Comparison of ENCODE assay signal across 11 cellular contexts in genomic region chr1:167723707-167724323, GRCh38. TPM values are rescaled to one million over a fixed set of nuclear protein-coding genes. Genes with fewer than 3 reads are reported as not detected.
A peak's percentile ranks its signal among the peaks of the same experiment; 100 is the strongest.
DNase-seq lines count a peak whose midpoint lies in the region; ATAC-seq and TF ChIP-seq lines count a peak whose summit lies in the region.
"Had no signal": no experiment of that assay in that cellular context is flagged by ENCODE, and none has a peak within 500 bp of the region (broad histone marks: within the 10 kb centered on the region; RNA-seq: fewer than 3 reads in every experiment).

No MANE protein-coding gene starts in this region.

- H3F3A ChIP-seq in SU-DHL-6 (ENCODE audit: insufficient read depth), result no peaks in the 10 kb centered on the region

- POLR2A ChIA-PET in activated CD8-positive, alpha-beta T cell treated with anti-CD3 and anti-CD28 coated beads for 36 hours (lab: Charles Lee), result interaction anchor here (1.2 kb wide), 1 partner anchor 9 kb away, joined by 6 read pairs; no protein-coding TSS in a partner anchor
- POLR2A ChIA-PET in activated CD8-positive, alpha-beta T cell treated with anti-CD3 and anti-CD28 coated beads, Interleukin-2, amount 10 ng/mL, durations not matched to agents 7 days and 5 days (lab: Charles Lee), result interaction anchor here (1.0 kb wide), 1 partner anchor 9 kb away, joined by 3 read pairs; no protein-coding TSS in a partner anchor

- no peak overlapping the region for H2AFZ ChIP-seq in SU-DHL-6 (ENCODE audit: low read depth, low read length, severe bottlenecking)

- ATAC-seq in activated CD8-positive, alpha-beta T cell treated with anti-CD3 and anti-CD28 coated beads for 36 hours, result no peak
- no peak for ATAC-seq in activated CD8-positive, alpha-beta T cell treated with anti-CD3 and anti-CD28 coated beads, Interleukin-2, amount 10 ng/mL, durations not matched to agents 7 days and 5 days
- ATAC-seq in HG03354 (IDR thresholded peaks at IDR 0.05; ENCODE audit: poor library complexity, severe bottlenecking, unreplicated experiment), result no peak

- no peaks in the 10 kb centered on the region for H3K27me3 Mint-ChIP-seq in activated CD8-positive, alpha-beta T cell treated with anti-CD3 and anti-CD28 coated beads for 36 hours
- no peaks in the 10 kb centered on the region for H3K27me3 Mint-ChIP-seq in activated CD8-positive, alpha-beta T cell treated with anti-CD3 and anti-CD28 coated beads, Interleukin-2, amount 10 ng/mL, durations not matched to agents 7 days and 5 days (ENCODE audit: low read depth)

- H3K4me1 Mint-ChIP-seq in activated CD8-positive, alpha-beta T cell treated with anti-CD3 and anti-CD28 coated beads for 36 hours (ENCODE audit: low read depth), result peaks cover 42% of the 10 kb centered on the region
- H3K4me1 Mint-ChIP-seq in activated CD8-positive, alpha-beta T cell treated with anti-CD3 and anti-CD28 coated beads, Interleukin-2, amount 10 ng/mL, durations not matched to agents 7 days and 5 days (ENCODE audit: low read depth), result peaks cover 38% of the 10 kb centered on the region

- peak overlapping the region; percentile 88 for H3K4me2 ChIP-seq in SU-DHL-6 (ENCODE audit: low read depth, low read length, poor library complexity, severe bottlenecking)

- DNase-seq in activated CD8-positive, alpha-beta T cell treated with anti-CD3 and anti-CD28 coated beads for 36 hours, result no peak
- DNase-seq in activated CD8-positive, alpha-beta T cell treated with anti-CD3 and anti-CD28 coated beads, Interleukin-2, amount 10 ng/mL, durations not matched to agents 7 days and 5 days, result no peak
- DNase-seq in fibroblast of the aortic adventitia (ENCODE audit: low read depth) (no peak), ACHN (no peak), NCI-H446 (lab: John Stamatoyannopoulos, UW) (no peak)
- DNase-seq: activated T-cell treated with anti-CD3 and anti-CD28 coated beads, Interleukin-2, amount 50 U/mL, for 1 hour; SJCRH30 had no signal

- H3K27ac ChIP-seq in SU-DHL-6 (ENCODE audit: low read depth, low read length), result no peak overlapping the region
- H3K27ac ChIP-seq in stomach smooth muscle (ENCODE audit: low read length), result no peak overlapping the region
- H3K27ac ChIP-seq: C4-2B, SJCRH30 had no signal

- CTCF ChIA-PET in activated CD8-positive, alpha-beta T cell treated with anti-CD3 and anti-CD28 coated beads for 36 hours (lab: Charles Lee), result interaction anchor here (1.0 to 1.4 kb wide), 3 partner anchors 9 to 358 kb away, joined by 3 read pairs; no protein-coding TSS in a partner anchor
- CTCF ChIA-PET in activated CD8-positive, alpha-beta T cell treated with anti-CD3 and anti-CD28 coated beads, Interleukin-2, amount 10 ng/mL, durations not matched to agents 7 days and 5 days (lab: Charles Lee), result interaction anchor here (0.9 to 2.6 kb wide), 3 partner anchors 9 to 358 kb away, joined by 3 to 14 read pairs (median 4); no protein-coding TSS in a partner anchor

- H3K36me3 Mint-ChIP-seq in activated CD8-positive, alpha-beta T cell treated with anti-CD3 and anti-CD28 coated beads for 36 hours (ENCODE audit: low read depth), result peaks cover 8% of the 10 kb centered on the region
- H3K36me3 Mint-ChIP-seq in activated CD8-positive, alpha-beta T cell treated with anti-CD3 and anti-CD28 coated beads, Interleukin-2, amount 10 ng/mL, durations not matched to agents 7 days and 5 days (ENCODE audit: low read depth), result peaks cover 5% of the 10 kb centered on the region

- H3K9me3 ChIP-seq in SU-DHL-6 (ENCODE audit: insufficient read depth, low read length) (no peaks in the 10 kb centered on the region), stomach smooth muscle (ENCODE audit: control insufficient read depth in 2 of 2, low read length in 2 of 2) (no peaks in the 10 kb centered on the region)
- H3K9me3 ChIP-seq: SJCRH30 had no signal

- TF ChIP-seq CTCF in activated CD8-positive, alpha-beta T cell treated with anti-CD3 and anti-CD28 coated beads for 36 hours (IDR thresholded peaks at IDR 0.05), result no peak
- TF ChIP-seq CTCF in SU-DHL-6 (IDR thresholded peaks at IDR 0.05; ENCODE audit: insufficient read depth, low read length, poor library complexity, severe bottlenecking) (no peak), fibroblast of the aortic adventitia (IDR thresholded peaks at IDR 0.05; ENCODE audit: insufficient read depth, low read length) (no peak)

- no peaks in the 10 kb centered on the region for H3K27me3 ChIP-seq in SU-DHL-6 (ENCODE audit: low read length)
- no peaks in the 10 kb centered on the region for H3K27me3 ChIP-seq in stomach smooth muscle (ENCODE audit: control insufficient read depth in 1 of 2, insufficient read depth in 2 of 2, low read length in 2 of 2)
- H3K27me3 ChIP-seq: SJCRH30 had no signal

- H3K4me1 ChIP-seq in stomach smooth muscle (ENCODE audit: control insufficient read depth, insufficient read depth, low read length), result peaks cover 10% of the 10 kb centered on the region

- H3K4me3 ChIP-seq in SU-DHL-6 (ENCODE audit: insufficient read depth, low read length, poor library complexity, severe bottlenecking), result no peak overlapping the region
- H3K4me3 ChIP-seq in fibroblast of the aortic adventitia (ENCODE audit: low read depth, low read length), result peak overlapping the region; percentile 84
- peak overlapping the region; percentile 83 to 85 for H3K4me3 ChIP-seq in stomach smooth muscle (ENCODE audit: low read length in 2 of 2)

- in situ Hi-C loops in ACHN (cut with HindIII; ENCODE audit: low pct_ligation_motif_present, low pct_unique_long_range_greater_than_20kb, low sequenced_read_pairs), result no loop called here

- H3K9me3 Mint-ChIP-seq in activated CD8-positive, alpha-beta T cell treated with anti-CD3 and anti-CD28 coated beads for 36 hours, result no peaks in the 10 kb centered on the region
- H3K9me3 Mint-ChIP-seq in activated CD8-positive, alpha-beta T cell treated with anti-CD3 and anti-CD28 coated beads, Interleukin-2, amount 10 ng/mL, durations not matched to agents 7 days and 5 days (ENCODE audit: insufficient read depth), result no peaks in the 10 kb centered on the region

- H3K36me3 ChIP-seq in SU-DHL-6 (ENCODE audit: low read length) (no peaks in the 10 kb centered on the region), stomach smooth muscle (ENCODE audit: control insufficient read depth in 2 of 2, insufficient read depth in 2 of 2, low read length in 2 of 2) (no peaks in the 10 kb centered on the region)
- H3K36me3 ChIP-seq: SJCRH30 had no signal

- intact Hi-C loops in activated CD8-positive, alpha-beta T cell treated with anti-CD3 and anti-CD28 coated beads for 36 hours (cut with micrococcal nuclease), result loop anchor here (2.0 kb wide), 1 partner anchor 79 kb away; no protein-coding TSS in a partner anchor

- H3K27ac Mint-ChIP-seq in activated CD8-positive, alpha-beta T cell treated with anti-CD3 and anti-CD28 coated beads for 36 hours, result no peak overlapping the region
- H3K27ac Mint-ChIP-seq in activated CD8-positive, alpha-beta T cell treated with anti-CD3 and anti-CD28 coated beads, Interleukin-2, amount 10 ng/mL, durations not matched to agents 7 days and 5 days, result no peak overlapping the region

- H3K9me2 ChIP-seq in SU-DHL-6 (replicated peaks; ENCODE audit: insufficient read depth, low read length), result no peaks in the 10 kb centered on the region

- no peaks in the 10 kb centered on the region for H4K20me1 ChIP-seq in SU-DHL-6 (ENCODE audit: low read depth, low read length)

- H3K9ac ChIP-seq in SU-DHL-6 (ENCODE audit: low read length) (no peak overlapping the region), stomach smooth muscle (ENCODE audit: low read length in 2 of 2) (peak overlapping the region in 1 of 2 donors; percentile 73)

- peak overlapping the region; percentile 85 for H3K4me3 Mint-ChIP-seq in activated CD8-positive, alpha-beta T cell treated with anti-CD3 and anti-CD28 coated beads for 36 hours
- H3K4me3 Mint-ChIP-seq in activated CD8-positive, alpha-beta T cell treated with anti-CD3 and anti-CD28 coated beads, Interleukin-2, amount 10 ng/mL, durations not matched to agents 7 days and 5 days, result no peak overlapping the region

- no peaks in the 10 kb centered on the region for H3K79me2 ChIP-seq in SU-DHL-6 (ENCODE audit: insufficient read depth, low read length)

RNA-seq across cellular contexts. Expression of gene MPZL1, which starts 2.0 kb away (rescaled TPM):
- total RNA-seq in activated CD8-positive, alpha-beta T cell treated with anti-CD3 and anti-CD28 coated beads for 36 hours, result 10 to 100 TPM; 14.8 to 15.4 TPM
- 10 to 100 TPM; 12.5 to 13.6 TPM for total RNA-seq in activated CD8-positive, alpha-beta T cell treated with anti-CD3 and anti-CD28 coated beads, Interleukin-2, amount 10 ng/mL, durations not matched to agents 7 days and 5 days
- total RNA-seq in fibroblast of the aortic adventitia (ENCODE audit: low replicate concordance), result 66.6 and 112 TPM in 2 replicates
